In genomic region chr7:27179503-27180430, GRCh38 we compare ENCODE assay signal across 8 cellular contexts. TPM values are rescaled to one million over a fixed set of nuclear protein-coding genes. Genes with fewer than 3 reads are reported as not detected.
DNase-seq lines count a peak whose midpoint lies in the region; ATAC-seq and TF ChIP-seq lines count a peak whose summit lies in the region.

No MANE protein-coding gene starts in this region.

- no peak overlapping the region for H3K27ac ChIP-seq in esophagus muscularis mucosa (replicated peaks in 1 of 4)

- no peaks in the 10 kb centered on the region for H3K36me3 ChIP-seq in esophagus muscularis mucosa

- ATAC-seq in natural killer cell treated with Interleukin-12 subunit alpha and Interleukin-12 subunit beta and Interleukin-15 and Interleukin-18, amount 100 ng/mL, for 72 hours: peak; percentile 75 to 80
- ATAC-seq in GM21737 (IDR thresholded peaks at IDR 0.05; ENCODE audit: unreplicated experiment): no peak

- no peak for TF ChIP-seq EP300 in esophagus muscularis mucosa (IDR thresholded peaks at IDR 0.05)

- no peak overlapping the region for H3K27ac Mint-ChIP-seq in natural killer cell treated with Interleukin-12 subunit alpha and Interleukin-12 subunit beta and Interleukin-15 and Interleukin-18, amount 100 ng/mL, for 72 hours
- peak overlapping the region; percentile 48 for H3K27ac Mint-ChIP-seq in type B pancreatic cell

- no peak for TF ChIP-seq POLR2A in esophagus muscularis mucosa (IDR thresholded peaks at IDR 0.05; ENCODE audit: low read depth)

- peaks cover 28 to 44% (median 32%) of the 10 kb centered on the region in 4 donors for H3K4me1 ChIP-seq in esophagus muscularis mucosa

- DNase-seq in GM10266 (ENCODE audit: extremely low spot score) (peak; percentile 86), NCI-H2171 (lab: John Stamatoyannopoulos, UW) (peak; percentile 37), activated T-cell treated with anti-CD3 and anti-CD28 coated beads for 48 hours (ENCODE audit: low read depth) (peak; percentile 63), esophagus muscularis mucosa (ENCODE audit: extremely low spot score) (no peak), type B pancreatic cell (ENCODE audit: extremely low spot score, unreplicated experiment) (no peak), SIG-M5 treated with dmso at 0.1 percent for 504 hours (lab: John Stamatoyannopoulos, UW; ENCODE audit: unreplicated experiment) (no peak)
- DNase-seq in natural killer cell treated with Interleukin-12 subunit alpha and Interleukin-12 subunit beta and Interleukin-15 and Interleukin-18, amount 100 ng/mL, for 72 hours (ENCODE audit: low spot score): no peak

- WGBS in esophagus muscularis mucosa: 15% methylated on average over 54 of the region's 56 CpGs

- H3K9me3 ChIP-seq in esophagus muscularis mucosa: no peaks in the 10 kb centered on the region

- peaks cover 9 to 17% of the 10 kb centered on the region in 2 donors for H3K4me1 Mint-ChIP-seq in natural killer cell treated with Interleukin-12 subunit alpha and Interleukin-12 subunit beta and Interleukin-15 and Interleukin-18, amount 100 ng/mL, for 72 hours (ENCODE audit: low read depth in 2 of 2)
- peaks cover 10% of the 10 kb centered on the region for H3K4me1 Mint-ChIP-seq in type B pancreatic cell (ENCODE audit: unreplicated experiment)

- intact Hi-C loops in esophagus muscularis mucosa (cut with DNase I): no loop called here

- no peaks in the 10 kb centered on the region for H3K36me3 Mint-ChIP-seq in natural killer cell treated with Interleukin-12 subunit alpha and Interleukin-12 subunit beta and Interleukin-15 and Interleukin-18, amount 100 ng/mL, for 72 hours
- no peaks in the 10 kb centered on the region for H3K36me3 Mint-ChIP-seq in type B pancreatic cell

- H3K27me3 Mint-ChIP-seq in natural killer cell treated with Interleukin-12 subunit alpha and Interleukin-12 subunit beta and Interleukin-15 and Interleukin-18, amount 100 ng/mL, for 72 hours: peaks cover 23 to 31% of the 10 kb centered on the region in 2 donors
- H3K27me3 Mint-ChIP-seq in type B pancreatic cell: peaks cover 99% of the 10 kb centered on the region

- H3K4me3 Mint-ChIP-seq in natural killer cell treated with Interleukin-12 subunit alpha and Interleukin-12 subunit beta and Interleukin-15 and Interleukin-18, amount 100 ng/mL, for 72 hours: peak overlapping the region; percentile 26
- H3K4me3 Mint-ChIP-seq in type B pancreatic cell: peak overlapping the region; percentile 82

- peak overlapping the region in 3 of 4 donors; percentile 13 to 39 (median 16) for H3K4me3 ChIP-seq in esophagus muscularis mucosa

- H3K27me3 ChIP-seq in esophagus muscularis mucosa: peaks cover 21 to 100% (median 92%) of the 10 kb centered on the region in 4 donors

- H3K9me3 Mint-ChIP-seq in natural killer cell treated with Interleukin-12 subunit alpha and Interleukin-12 subunit beta and Interleukin-15 and Interleukin-18, amount 100 ng/mL, for 72 hours: no peaks in the 10 kb centered on the region
- H3K9me3 Mint-ChIP-seq in type B pancreatic cell: no peaks in the 10 kb centered on the region

- TF ChIP-seq CTCF in GM10266 (IDR thresholded peaks at IDR 0.05; ENCODE audit: control insufficient read depth, insufficient read depth, low read depth, missing control alignments): peak; percentile 77
- TF ChIP-seq CTCF in esophagus muscularis mucosa (IDR thresholded peaks at IDR 0.05): peak; percentile 46 to 82 (median 59)
- peak; percentile 97 for TF ChIP-seq CTCF in type B pancreatic cell (conservative IDR thresholded peaks at IDR 0.05)

RNA-seq across cellular contexts. Expression of gene HOXA11, which starts 5.3 kb away (rescaled TPM):
- not detected for total RNA-seq in esophagus muscularis mucosa
- under 1 TPM; 0.20 to 0.76 TPM for total RNA-seq in natural killer cell treated with Interleukin-12 subunit alpha and Interleukin-12 subunit beta and Interleukin-15 and Interleukin-18, amount 100 ng/mL, for 72 hours
- total RNA-seq in type B pancreatic cell (ENCODE audit: low replicate concordance): 1.2 TPM in 1 of 2 replicates, not detected in the other

RNA-seq across cellular contexts. Expression of gene HOXA10, which starts 5.6 kb away (rescaled TPM):
- total RNA-seq in esophagus muscularis mucosa (not detected), type B pancreatic cell (ENCODE audit: low replicate concordance) (0.29 and 4.9 TPM in 2 replicates)
- total RNA-seq in natural killer cell treated with Interleukin-12 subunit alpha and Interleukin-12 subunit beta and Interleukin-15 and Interleukin-18, amount 100 ng/mL, for 72 hours: 1 to 10 TPM in 1 of 2 donors, under 1 TPM in 1; 0.88 to 1.3 TPM

RNA-seq across cellular contexts. Expression of gene HOXA9, which starts 14.4 kb away (rescaled TPM):
- total RNA-seq in esophagus muscularis mucosa (under 1 TPM in 1 of 4 donors, not detected in 3; 0.50 TPM), type B pancreatic cell (ENCODE audit: low replicate concordance) (0.67 and 4.1 TPM in 2 replicates)
- total RNA-seq in natural killer cell treated with Interleukin-12 subunit alpha and Interleukin-12 subunit beta and Interleukin-15 and Interleukin-18, amount 100 ng/mL, for 72 hours: 1 to 10 TPM in 1 of 2 donors, not detected in 1; 2.4 TPM

RNA-seq across cellular contexts. Expression of gene HOXA13, which starts 20.1 kb away (rescaled TPM):
- total RNA-seq in esophagus muscularis mucosa (not detected), type B pancreatic cell (ENCODE audit: low replicate concordance) (0.75 and 1.5 TPM in 2 replicates)
- total RNA-seq in natural killer cell treated with Interleukin-12 subunit alpha and Interleukin-12 subunit beta and Interleukin-15 and Interleukin-18, amount 100 ng/mL, for 72 hours: not detected

RNA-seq across cellular contexts. Expression of gene HOXA7, which starts 23.3 kb away (rescaled TPM):
- total RNA-seq in esophagus muscularis mucosa (1 to 10 TPM in 1 of 4 donors, under 1 TPM in 3; 0.33 to 1.7 (median 0.49) TPM), type B pancreatic cell (ENCODE audit: low replicate concordance) (3.2 and 6.2 TPM in 2 replicates)
- under 1 TPM in 1 of 2 donors, not detected in 1; 0.20 TPM for total RNA-seq in natural killer cell treated with Interleukin-12 subunit alpha and Interleukin-12 subunit beta and Interleukin-15 and Interleukin-18, amount 100 ng/mL, for 72 hours

Comparison
In these comparisons a context has a peak if more than half of its experiments do, and no peak if none do; other contexts are left out.
1. DNase-seq: peak in GM10266 (single experiment), NCI-H2171 (single experiment) and activated T-cell treated with anti-CD3 and anti-CD28 coated beads for 48 hours (single experiment); none in esophagus muscularis mucosa (single experiment), natural killer cell treated with Interleukin-12 subunit alpha and Interleukin-12 subunit beta and Interleukin-15 and Interleukin-18, amount 100 ng/mL, for 72 hours (single experiment), type B pancreatic cell (single experiment) and SIG-M5 treated with dmso at 0.1 percent for 504 hours (single experiment).
2. Peak in every context shown above with its lines, with median percentiles within 50 percentile points of each other: CTCF ChIP-seq.